In the genomic region with DNA sequence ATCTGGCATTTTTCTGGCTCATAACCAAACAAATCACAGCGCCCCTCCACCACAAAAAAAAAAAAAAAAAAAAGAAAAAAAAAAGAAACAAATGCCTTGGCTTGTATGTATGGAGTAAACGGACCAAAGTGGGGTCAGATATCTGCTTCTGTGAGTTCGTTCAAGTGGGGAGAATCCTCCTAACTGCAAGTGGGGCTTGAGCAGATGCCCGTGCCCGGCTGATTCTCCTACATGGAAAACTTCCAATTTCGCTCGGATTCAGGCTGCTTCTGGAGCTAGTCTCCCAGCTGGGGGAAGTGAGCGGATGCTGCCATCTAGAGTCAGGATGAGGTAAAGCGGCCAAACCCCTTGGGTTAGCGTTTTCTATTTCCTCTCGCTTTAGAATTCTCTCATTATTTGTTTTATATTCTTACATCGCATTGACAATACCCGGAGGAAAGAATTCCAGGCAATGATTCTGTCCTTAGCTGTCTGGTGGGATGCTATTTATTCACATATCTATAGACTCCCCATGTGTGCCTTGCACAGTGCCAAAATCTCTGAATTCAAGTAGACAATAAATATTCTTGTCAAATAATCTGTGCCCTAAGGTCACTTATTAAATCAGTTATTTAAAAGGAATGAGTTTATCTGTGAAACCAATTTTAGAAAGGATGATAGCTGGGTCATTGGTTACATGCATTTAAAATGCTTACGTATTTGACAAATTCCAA, we compare ENCODE assay signal across 8 cellular contexts.
DNase-seq lines count a peak whose midpoint lies in the region; ATAC-seq, FAIRE-seq and TF ChIP-seq lines count a peak whose summit lies in the region.

No MANE protein-coding gene starts in this region.

- DNase-seq in GM12892 (ENCODE audit: insufficient read length): peak; percentile 56
- peak; percentile 90 for DNase-seq in NCI-H1694 treated with DMSO at 0.1 percent for 48 hours (lab: John Stamatoyannopoulos, UW)
- DNase-seq in T1000 (lab: John Stamatoyannopoulos, UW): peak; percentile 64
- DNase-seq in small intestine: peak; percentile 72
- DNase-seq in posterior vena cava (ENCODE audit: low spot score): no peak

- FAIRE-seq in GM12892 (lab: Jason Lieb, UNC): peak; percentile 98
- no peak for FAIRE-seq in small intestine (lab: Jason Lieb, UNC)

- WGBS in small intestine, 3 donors: 6 to 8% (median 8%) methylated on average over 14 of the region's 14 CpGs

- H3K4me1 ChIP-seq in iPS-20b (ENCODE audit: insufficient read depth, low read length) (no peaks in the 10 kb centered on the region), small intestine (ENCODE audit: control insufficient read depth in 2 of 2, insufficient read depth in 1 of 2, low read depth in 1 of 2, low read length in 1 of 2) (no peaks in the 10 kb centered on the region)

- H3K9ac ChIP-seq in iPS-20b (ENCODE audit: low read depth, low read length): no peak overlapping the region

- intact Hi-C loops in posterior vena cava (cut with DNase I): loop anchor here in 1 of 2 donors (5.0 kb wide), 1 partner anchor 475 kb away; no protein-coding TSS in a partner anchor

- TF ChIP-seq CTCF in brain (conservative IDR thresholded peaks at IDR 0.05): peak; percentile 90

- peaks cover 0 to 19% (median 3%) of the 10 kb centered on the region in 5 experiments for H3K9me3 Mint-ChIP-seq in brain

- H3K36me3 ChIP-seq in iPS-20b (ENCODE audit: insufficient read depth, low read depth, low read length) (no peaks in the 10 kb centered on the region), small intestine (ENCODE audit: control insufficient read depth in 2 of 2, insufficient read depth in 2 of 2, low read length in 2 of 2) (no peaks in the 10 kb centered on the region)

- H3K4me1 Mint-ChIP-seq in brain: peaks cover 31% of the 10 kb centered on the region

- peaks cover 21% of the 10 kb centered on the region for H3K27me3 ChIP-seq in iPS-20b (ENCODE audit: insufficient read depth, low read length)
- H3K27me3 ChIP-seq in small intestine (ENCODE audit: control insufficient read depth in 2 of 2, insufficient read depth in 2 of 2, low read length in 2 of 2): peaks cover 5 to 21% of the 10 kb centered on the region in 2 donors

- no peaks in the 10 kb centered on the region for H3K36me3 Mint-ChIP-seq in brain

- H3K27ac Mint-ChIP-seq in brain: peak overlapping the region; percentile 27 to 84 (median 74)

- no peak for TF ChIP-seq POLR2A in GM12892 (IDR thresholded peaks at IDR 0.05; ENCODE audit: low read depth, low read length)

- peak; percentile 61 for ATAC-seq in HG02852 (IDR thresholded peaks at IDR 0.05; ENCODE audit: unreplicated experiment)

- H3K27ac ChIP-seq in iPS-20b (ENCODE audit: low read length) (no peak overlapping the region), small intestine (ENCODE audit: low read depth in 1 of 2, low read length in 1 of 2) (no peak overlapping the region)

- peaks cover 25% of the 10 kb centered on the region for H3K27me3 Mint-ChIP-seq in brain

- H3K4me3 ChIP-seq in iPS-20b (ENCODE audit: low read length) (peak overlapping the region; percentile 68), small intestine (ENCODE audit: low read depth in 1 of 2, low read length in 2 of 2) (no peak overlapping the region)

- H3K9me3 ChIP-seq in iPS-20b (ENCODE audit: insufficient read depth, low read depth, low read length): no peaks in the 10 kb centered on the region
- no peaks in the 10 kb centered on the region for H3K9me3 ChIP-seq in small intestine (ENCODE audit: control insufficient read depth, low read depth)

- H3K4me3 Mint-ChIP-seq in brain: peak overlapping the region; percentile 86 to 91 (median 90)
